8 cellular contexts compared by ENCODE assay signal in the genomic region with DNA sequence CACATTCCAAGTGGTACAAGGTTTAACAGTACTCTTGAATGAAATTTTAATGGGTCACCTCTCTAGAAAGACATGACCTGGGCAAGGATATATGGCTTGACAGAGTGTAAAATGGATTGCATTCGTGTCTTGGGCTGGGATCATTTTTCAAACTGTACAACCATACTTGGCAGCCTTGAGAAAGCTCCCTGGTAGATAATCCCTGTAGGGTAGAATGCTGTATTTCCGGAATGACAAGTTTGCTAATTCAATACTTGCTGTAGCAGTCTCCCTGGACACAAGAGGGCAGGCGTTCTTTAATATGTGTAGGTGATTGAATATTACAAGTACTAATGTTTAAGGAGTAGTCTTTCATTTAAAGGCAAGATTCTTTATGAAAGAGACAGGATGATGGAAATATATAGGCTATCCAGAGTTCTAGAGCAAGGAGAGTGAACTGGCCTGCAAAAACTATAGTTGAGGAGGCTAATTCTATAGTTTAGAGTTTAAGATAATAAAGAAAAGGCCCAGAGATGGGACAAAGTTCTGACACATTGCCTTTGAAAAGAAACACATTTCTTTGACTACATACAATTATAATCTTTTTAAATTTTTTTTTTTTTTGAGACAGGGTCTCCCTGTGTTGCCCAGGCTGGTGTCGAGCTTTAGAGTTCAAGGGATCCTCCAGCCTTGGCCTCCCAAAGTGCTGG. TPM values are rescaled to one million over a fixed set of nuclear protein-coding genes. Genes with fewer than 3 reads are reported as not detected.
DNase-seq lines count a peak whose midpoint lies in the region; ATAC-seq and TF ChIP-seq lines count a peak whose summit lies in the region.

No MANE protein-coding gene starts in this region.

- intact Hi-C loops in left cardiac atrium (cut with DNase I) (loop anchor here (5.0 to 10.0 kb wide), 2 partner anchors 38 to 101 kb away; no protein-coding TSS in a partner anchor), testis (cut with DNase I; ENCODE audit: low total_unique reads) (no loop called here)

- no peaks in the 10 kb centered on the region for H3K27me3 ChIP-seq in Karpas-422 (ENCODE audit: low read length)
- H3K27me3 ChIP-seq in testis, result no peaks in the 10 kb centered on the region

- TF ChIP-seq CTCF in testis (IDR thresholded peaks at IDR 0.05), result peak in 1 of 3 experiments; percentile 16

- H3K4me1 Mint-ChIP-seq in activated T-cell treated with anti-CD3 and anti-CD28 coated beads, Interleukin-2, amount 50 U/mL, for 4 hours (ENCODE audit: low read depth), result no peaks in the 10 kb centered on the region

- H4K20me1 ChIP-seq in Karpas-422 (ENCODE audit: insufficient read depth, low read depth, low read length), result no peaks in the 10 kb centered on the region

- peaks cover 12% of the 10 kb centered on the region for H3K4me1 ChIP-seq in Karpas-422 (ENCODE audit: low read length)
- no peaks in the 10 kb centered on the region for H3K4me1 ChIP-seq in testis

- TF ChIP-seq POLR2A in testis (IDR thresholded peaks at IDR 0.05), result no peak

- H2AFZ ChIP-seq in Karpas-422 (ENCODE audit: low read length), result no peak overlapping the region

- ATAC-seq in left cardiac atrium (peak; percentile 60 to 81), HG03135 (IDR thresholded peaks at IDR 0.05; ENCODE audit: unreplicated experiment) (no peak)
- no peak for ATAC-seq in activated T-cell treated with anti-CD3 and anti-CD28 coated beads, Interleukin-2, amount 50 U/mL, for 4 hours

- peak; percentile 53 for DNase-seq in DMS79 treated with DMSO at 0.1 percent for 48 hours (lab: John Stamatoyannopoulos, UW)
- peak; percentile 83 for DNase-seq in Karpas-422
- peak; percentile 75 for DNase-seq in SK-MEL-5 (ENCODE audit: low read depth, low spot score)
- no peak for DNase-seq in left cardiac atrium
- peak; percentile 48 for DNase-seq in testis
- DNase-seq in 8988T, result no peak
- DNase-seq in activated T-cell treated with anti-CD3 and anti-CD28 coated beads, Interleukin-2, amount 50 U/mL, for 4 hours, result no peak

- 74 to 80% methylated on average over 4 of the region's 4 CpGs for WGBS in testis, 2 donors

- H3K36me3 ChIP-seq in Karpas-422 (ENCODE audit: insufficient read depth, low read length) (no peaks in the 10 kb centered on the region), testis (ENCODE audit: low read depth, missing control alignments) (no peaks in the 10 kb centered on the region)

- H3K9me3 Mint-ChIP-seq in activated T-cell treated with anti-CD3 and anti-CD28 coated beads, Interleukin-2, amount 50 U/mL, for 4 hours, result no peaks in the 10 kb centered on the region

- H3K9ac ChIP-seq in Karpas-422 (ENCODE audit: low read length), result no peak overlapping the region

- no peak overlapping the region for H3K4me3 ChIP-seq in Karpas-422 (ENCODE audit: low read length)
- H3K4me3 ChIP-seq in testis, result no peak overlapping the region

- H3K9me3 ChIP-seq in Karpas-422 (ENCODE audit: low read length) (no peaks in the 10 kb centered on the region), testis (no peaks in the 10 kb centered on the region)

- in situ Hi-C loops in SK-MEL-5 (cut with HindIII; ENCODE audit: low pct_unique_long_range_greater_than_20kb, low sequenced_read_pairs), result loop anchor here (25.0 kb wide), 1 partner anchor 98 kb away; no protein-coding TSS in a partner anchor

- H3K36me3 Mint-ChIP-seq in activated T-cell treated with anti-CD3 and anti-CD28 coated beads, Interleukin-2, amount 50 U/mL, for 4 hours (ENCODE audit: insufficient read depth), result no peaks in the 10 kb centered on the region

- H3K27ac ChIP-seq in Karpas-422 (ENCODE audit: low read length), result no peak overlapping the region
- H3K27ac ChIP-seq in testis, result no peak overlapping the region

- no peaks in the 10 kb centered on the region for H3K79me2 ChIP-seq in Karpas-422 (ENCODE audit: low read length)

- no peak overlapping the region for H3K4me2 ChIP-seq in Karpas-422 (ENCODE audit: low read depth, low read length, poor library complexity, severe bottlenecking)

- H3K27me3 Mint-ChIP-seq in activated T-cell treated with anti-CD3 and anti-CD28 coated beads, Interleukin-2, amount 50 U/mL, for 4 hours (ENCODE audit: low read depth), result no peaks in the 10 kb centered on the region

- no peak overlapping the region for H3K4me3 Mint-ChIP-seq in activated T-cell treated with anti-CD3 and anti-CD28 coated beads, Interleukin-2, amount 50 U/mL, for 4 hours

- no peaks in the 10 kb centered on the region for H3K9me2 ChIP-seq in Karpas-422 (replicated peaks; ENCODE audit: insufficient read depth, low read length)

RNA-seq across cellular contexts. Expression of gene PLBD1, which starts 53.4 kb away (rescaled TPM):
- not detected in 2 replicates for total RNA-seq in Karpas-422 (2014; rRNA removed; shearing (Covaris generic); ENCODE audit: low replicate concordance)
- total RNA-seq in SK-MEL-5 (2014; rRNA removed; shearing (Covaris generic)), result 0.19 and 0.26 TPM in 2 replicates
- polyA plus RNA-seq in SK-MEL-5 (2015; cell fraction: cytosol; rRNA removed), result 0.15 and 1.0 TPM in 2 replicates
- polyA plus RNA-seq in SK-MEL-5 (2015; cell fraction: nucleus; rRNA removed), result not detected in 2 replicates
- 10 to 100 TPM; 22.0 to 30.9 TPM for total RNA-seq in left cardiac atrium
- 10 to 100 TPM in 1 of 2 donors, 1 to 10 TPM in 1; 9.3 to 10.7 TPM for total RNA-seq in testis
- 18.5 TPM for polyA plus RNA-seq in testis (ENCODE audit: insufficient read depth, low read depth, low replicate concordance)
- total RNA-seq in activated T-cell treated with anti-CD3 and anti-CD28 coated beads, Interleukin-2, amount 50 U/mL, for 4 hours, result under 1 TPM in 2 of 3 donors, not detected in 1; 0.13 to 0.43 TPM

Comparison
In these comparisons a context has a peak if more than half of its experiments do, and no peak if none do; other contexts are left out.
1. DNase-seq: peak in DMS79 treated with DMSO at 0.1 percent for 48 hours (single experiment), Karpas-422 (single experiment), SK-MEL-5 (single experiment) and testis (single experiment); none in left cardiac atrium (single experiment), 8988T (single experiment) and activated T-cell treated with anti-CD3 and anti-CD28 coated beads, Interleukin-2, amount 50 U/mL, for 4 hours (single experiment).
2. ATAC-seq: peak in left cardiac atrium (2 of 2); none in HG03135 (single experiment) and activated T-cell treated with anti-CD3 and anti-CD28 coated beads, Interleukin-2, amount 50 U/mL, for 4 hours (0 of 2).